8 cellular contexts compared by ENCODE assay signal in the genomic region with DNA sequence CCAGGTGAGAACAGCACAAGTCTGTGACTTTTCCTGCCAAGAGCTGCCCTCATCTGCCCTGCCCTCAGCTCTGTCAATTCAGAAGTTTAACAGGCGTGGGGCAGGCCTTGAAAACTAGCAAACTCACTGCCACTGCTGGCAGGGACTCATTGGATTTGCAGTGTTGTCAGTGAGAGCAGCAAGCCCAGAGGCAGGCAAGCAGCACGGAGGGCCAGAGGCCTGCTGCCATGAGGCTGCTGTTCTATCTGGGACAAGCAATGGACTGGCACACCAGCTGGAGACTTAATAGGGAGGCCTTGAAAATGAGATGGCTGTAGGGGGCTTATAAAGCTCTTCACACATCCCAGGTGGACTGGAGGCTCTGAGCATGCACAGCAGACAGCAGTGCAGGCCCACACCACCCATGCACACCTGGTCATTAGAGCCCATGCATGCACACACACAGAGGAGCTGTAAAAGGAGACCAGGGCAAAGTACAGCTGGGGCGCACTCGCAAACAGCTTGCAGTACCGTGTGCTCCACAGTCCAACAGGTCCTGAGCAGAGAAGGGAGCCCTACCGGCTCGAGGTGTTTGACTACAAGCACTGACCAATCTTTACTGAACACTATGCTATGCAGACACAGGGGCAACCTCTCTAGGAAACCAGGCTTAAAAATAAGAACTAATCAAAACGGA. TPM values are rescaled to one million over a fixed set of nuclear protein-coding genes. Genes with fewer than 3 reads are reported as not detected.
A peak's percentile ranks its signal among the peaks of the same experiment; 100 is the strongest.
DNase-seq lines count a peak whose midpoint lies in the region; ATAC-seq and TF ChIP-seq lines count a peak whose summit lies in the region.

No MANE protein-coding gene starts in this region.

- H3K79me2 ChIP-seq in GM23338 (replicated peaks; ENCODE audit: insufficient read depth), result no peaks in the 10 kb centered on the region

- no peaks in the 10 kb centered on the region for H3F3A ChIP-seq in GM23338 (replicated peaks; ENCODE audit: low read depth)

- H3K27ac Mint-ChIP-seq in T-helper 17 cell, result peak overlapping the region; percentile 95
- H3K27ac Mint-ChIP-seq in GM23338, result no peak overlapping the region

- no peaks in the 10 kb centered on the region for H3K36me3 ChIP-seq in rectal smooth muscle tissue (ENCODE audit: control insufficient read depth, insufficient read depth, low read length)
- H3K36me3 ChIP-seq in vagina, result no peaks in the 10 kb centered on the region
- no peaks in the 10 kb centered on the region for H3K36me3 ChIP-seq in GM23338 (ENCODE audit: insufficient read depth)

- peak overlapping the region; percentile 66 for H3K4me3 Mint-ChIP-seq in T-helper 17 cell
- no peak overlapping the region for H3K4me3 Mint-ChIP-seq in GM23338

- no peak overlapping the region for H3K9ac ChIP-seq in rectal smooth muscle tissue (ENCODE audit: low read length)

- peaks cover 55% of the 10 kb centered on the region for H3K4me1 Mint-ChIP-seq in T-helper 17 cell
- no peaks in the 10 kb centered on the region for H3K4me1 Mint-ChIP-seq in GM23338

- H3K27ac ChIP-seq in rectal smooth muscle tissue (ENCODE audit: low read depth, low read length) (peak overlapping the region; percentile 53), vagina (no peak overlapping the region), GM23338 (ENCODE audit: low read depth) (no peak overlapping the region)

- H3K27me3 Mint-ChIP-seq in T-helper 17 cell (no peaks in the 10 kb centered on the region), GM23338 (ENCODE audit: insufficient read depth, low read depth, poor library complexity) (no peaks in the 10 kb centered on the region)

- H3K9me3 Mint-ChIP-seq in GM23338, result no peaks in the 10 kb centered on the region

- no peaks in the 10 kb centered on the region for H3K27me3 ChIP-seq in rectal smooth muscle tissue (ENCODE audit: control insufficient read depth, insufficient read depth, low read length)
- H3K27me3 ChIP-seq in vagina, result no peaks in the 10 kb centered on the region
- H3K27me3 ChIP-seq in GM23338 (ENCODE audit: insufficient read depth), result no peaks in the 10 kb centered on the region

- H4K20me1 ChIP-seq in GM23338 (replicated peaks; ENCODE audit: insufficient read depth), result no peaks in the 10 kb centered on the region

- DNase-seq in DMS53 treated with DMSO at 0.1 percent for 48 hours (lab: John Stamatoyannopoulos, UW; ENCODE audit: unreplicated experiment), result peak; percentile 93
- no peak for DNase-seq in T-helper 17 cell
- peak; percentile 53 for DNase-seq in left ventricle myocardium superior
- no peak for DNase-seq in vagina (ENCODE audit: extremely low spot score in 2 of 2)
- no peak for DNase-seq in GM23338 (ENCODE audit: low spot score)
- DNase-seq in cerebellar cortex (ENCODE audit: low spot score), result no peak

- H3K36me3 Mint-ChIP-seq in T-helper 17 cell (ENCODE audit: low read depth) (peaks cover 11% of the 10 kb centered on the region), GM23338 (ENCODE audit: low read depth) (no peaks in the 10 kb centered on the region)

- no peak overlapping the region for H2AFZ ChIP-seq in GM23338

- H3K4me1 ChIP-seq in rectal smooth muscle tissue (ENCODE audit: control insufficient read depth, insufficient read depth, low read length) (peaks cover 10% of the 10 kb centered on the region), vagina (peaks cover 27% of the 10 kb centered on the region), GM23338 (ENCODE audit: insufficient read depth) (no peaks in the 10 kb centered on the region)

- H3K9me3 ChIP-seq in T-helper 17 cell (ENCODE audit: control insufficient read depth, low read length, poor library complexity, severe bottlenecking), result no peaks in the 10 kb centered on the region
- no peaks in the 10 kb centered on the region for H3K9me3 ChIP-seq in vagina

- H3K4me3 ChIP-seq in rectal smooth muscle tissue (ENCODE audit: low read length), result peak overlapping the region; percentile 40
- no peak overlapping the region for H3K4me3 ChIP-seq in vagina
- H3K4me3 ChIP-seq in GM23338, result no peak overlapping the region

- no peak overlapping the region for H3K4me2 ChIP-seq in GM23338

- no peak for TF ChIP-seq POLR2A in vagina (IDR thresholded peaks at IDR 0.05)

- TF ChIP-seq CTCF in vagina (IDR thresholded peaks at IDR 0.05) (no peak), GM23338 (conservative IDR thresholded peaks at IDR 0.05; ENCODE audit: low read depth in 2 of 2) (no peak)

- intact Hi-C loops in left ventricle myocardium superior (cut with micrococcal nuclease) (no loop called here), vagina (cut with DNase I) (no loop called here)

- no peaks in the 10 kb centered on the region for H3K9me2 ChIP-seq in GM23338 (ENCODE audit: insufficient read depth)

- peak; percentile 26 for ATAC-seq in T-helper 17 cell
- ATAC-seq in left ventricle myocardium superior, result peak; percentile 72
- no peak for ATAC-seq in GM19397 (IDR thresholded peaks at IDR 0.05; ENCODE audit: unreplicated experiment)
- ATAC-seq in GM23338, result no peak

TF ChIP-seq in GM23338, 12 proteins besides CTCF, POLR2A, EP300 and RAD21:
- TF ChIP-seq STAT1 (IDR thresholded peaks at IDR 0.05; ENCODE audit: unreplicated experiment) (no peak), EZH2phosphoT487 (IDR thresholded peaks at IDR 0.05; ENCODE audit: unreplicated experiment) (no peak), ZNF331 (CRISPR knock-in tag; IDR thresholded peaks at IDR 0.05; ENCODE audit: low read depth) (no peak), NANOG (IDR thresholded peaks at IDR 0.05; ENCODE audit: borderline replicate concordance) (no peak)
- TF ChIP-seq, protein P1, sequence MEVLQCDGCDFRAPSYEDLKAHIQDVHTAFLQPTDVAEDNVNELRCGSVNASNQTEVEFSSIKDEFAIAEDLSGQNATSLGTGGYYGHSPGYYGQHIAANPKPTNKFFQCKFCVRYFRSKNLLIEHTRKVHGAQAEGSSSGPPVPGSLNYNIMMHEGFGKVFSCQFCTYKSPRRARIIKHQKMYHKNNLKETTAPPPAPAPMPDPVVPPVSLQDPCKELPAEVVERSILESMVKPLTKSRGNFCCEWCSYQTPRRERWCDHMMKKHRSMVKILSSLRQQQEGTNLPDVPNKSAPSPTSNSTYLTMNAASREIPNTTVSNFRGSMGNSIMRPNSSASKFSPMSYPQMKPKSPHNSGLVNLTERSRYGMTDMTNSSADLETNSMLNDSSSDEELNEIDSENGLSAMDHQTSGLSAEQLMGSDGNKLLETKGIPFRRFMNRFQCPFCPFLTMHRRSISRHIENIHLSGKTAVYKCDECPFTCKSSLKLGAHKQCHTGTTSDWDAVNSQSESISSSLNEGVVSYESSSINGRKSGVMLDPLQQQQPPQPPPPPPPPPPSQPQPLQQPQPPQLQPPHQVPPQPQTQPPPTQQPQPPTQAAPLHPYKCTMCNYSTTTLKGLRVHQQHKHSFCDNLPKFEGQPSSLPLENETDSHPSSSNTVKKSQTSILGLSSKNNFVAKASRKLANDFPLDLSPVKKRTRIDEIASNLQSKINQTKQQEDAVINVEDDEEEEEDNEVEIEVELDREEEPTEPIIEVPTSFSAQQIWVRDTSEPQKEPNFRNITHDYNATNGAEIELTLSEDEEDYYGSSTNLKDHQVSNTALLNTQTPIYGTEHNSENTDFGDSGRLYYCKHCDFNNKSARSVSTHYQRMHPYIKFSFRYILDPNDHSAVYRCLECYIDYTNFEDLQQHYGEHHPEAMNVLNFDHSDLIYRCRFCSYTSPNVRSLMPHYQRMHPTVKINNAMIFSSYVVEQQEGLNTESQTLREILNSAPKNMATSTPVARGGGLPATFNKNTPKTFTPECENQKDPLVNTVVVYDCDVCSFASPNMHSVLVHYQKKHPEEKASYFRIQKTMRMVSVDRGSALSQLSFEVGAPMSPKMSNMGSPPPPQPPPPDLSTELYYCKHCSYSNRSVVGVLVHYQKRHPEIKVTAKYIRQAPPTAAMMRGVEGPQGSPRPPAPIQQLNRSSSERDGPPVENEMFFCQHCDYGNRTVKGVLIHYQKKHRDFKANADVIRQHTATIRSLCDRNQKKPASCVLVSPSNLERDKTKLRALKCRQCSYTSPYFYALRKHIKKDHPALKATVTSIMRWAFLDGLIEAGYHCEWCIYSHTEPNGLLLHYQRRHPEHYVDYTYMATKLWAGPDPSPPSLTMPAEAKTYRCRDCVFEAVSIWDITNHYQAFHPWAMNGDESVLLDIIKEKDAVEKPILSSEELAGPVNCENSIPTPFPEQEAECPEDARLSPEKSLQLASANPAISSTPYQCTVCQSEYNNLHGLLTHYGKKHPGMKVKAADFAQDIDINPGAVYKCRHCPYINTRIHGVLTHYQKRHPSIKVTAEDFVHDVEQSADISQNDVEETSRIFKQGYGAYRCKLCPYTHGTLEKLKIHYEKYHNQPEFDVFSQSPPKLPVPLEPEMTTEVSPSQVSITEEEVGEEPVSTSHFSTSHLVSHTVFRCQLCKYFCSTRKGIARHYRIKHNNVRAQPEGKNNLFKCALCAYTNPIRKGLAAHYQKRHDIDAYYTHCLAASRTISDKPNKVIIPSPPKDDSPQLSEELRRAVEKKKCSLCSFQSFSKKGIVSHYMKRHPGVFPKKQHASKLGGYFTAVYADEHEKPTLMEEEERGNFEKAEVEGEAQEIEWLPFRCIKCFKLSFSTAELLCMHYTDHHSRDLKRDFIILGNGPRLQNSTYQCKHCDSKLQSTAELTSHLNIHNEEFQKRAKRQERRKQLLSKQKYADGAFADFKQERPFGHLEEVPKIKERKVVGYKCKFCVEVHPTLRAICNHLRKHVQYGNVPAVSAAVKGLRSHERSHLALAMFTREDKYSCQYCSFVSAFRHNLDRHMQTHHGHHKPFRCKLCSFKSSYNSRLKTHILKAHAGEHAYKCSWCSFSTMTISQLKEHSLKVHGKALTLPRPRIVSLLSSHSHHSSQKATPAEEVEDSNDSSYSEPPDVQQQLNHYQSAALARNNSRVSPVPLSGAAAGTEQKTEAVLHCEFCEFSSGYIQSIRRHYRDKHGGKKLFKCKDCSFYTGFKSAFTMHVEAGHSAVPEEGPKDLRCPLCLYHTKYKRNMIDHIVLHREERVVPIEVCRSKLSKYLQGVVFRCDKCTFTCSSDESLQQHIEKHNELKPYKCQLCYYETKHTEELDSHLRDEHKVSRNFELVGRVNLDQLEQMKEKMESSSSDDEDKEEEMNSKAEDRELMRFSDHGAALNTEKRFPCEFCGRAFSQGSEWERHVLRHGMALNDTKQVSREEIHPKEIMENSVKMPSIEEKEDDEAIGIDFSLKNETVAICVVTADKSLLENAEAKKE (CRISPR knock-in tag; IDR thresholded peaks at IDR 0.05), result no peak

RNA-seq across cellular contexts. Expression of gene MGAT4A, which starts 28.7 kb away (rescaled TPM):
- total RNA-seq in T-helper 17 cell (100 to 1,000 TPM; 187 to 205 TPM), left ventricle myocardium superior (18.8 TPM), vagina (20.6 TPM)
- 4.7 and 5.6 TPM in 2 replicates for total RNA-seq in GM23338 (2014; rRNA removed; shearing (Covaris generic))
- 2.9 and 4.4 TPM in 2 replicates for polyA plus RNA-seq in GM23338 (2016; fragmentation: Nextera tagmentation; extraction: Ambion mirVana)

Comparison
In these comparisons a context has a peak if more than half of its experiments do, and no peak if none do; other contexts are left out.
1. DNase-seq: peak in DMS53 treated with DMSO at 0.1 percent for 48 hours (single experiment) and left ventricle myocardium superior (single experiment); none in T-helper 17 cell (0 of 3), vagina (0 of 2), GM23338 (single experiment) and cerebellar cortex (single experiment).
2. ATAC-seq: peak in T-helper 17 cell (single experiment) and left ventricle myocardium superior (single experiment); none in GM19397 (single experiment) and GM23338 (single experiment).